Comparison of ENCODE assay signal across 8 cellular contexts in the genomic region with DNA sequence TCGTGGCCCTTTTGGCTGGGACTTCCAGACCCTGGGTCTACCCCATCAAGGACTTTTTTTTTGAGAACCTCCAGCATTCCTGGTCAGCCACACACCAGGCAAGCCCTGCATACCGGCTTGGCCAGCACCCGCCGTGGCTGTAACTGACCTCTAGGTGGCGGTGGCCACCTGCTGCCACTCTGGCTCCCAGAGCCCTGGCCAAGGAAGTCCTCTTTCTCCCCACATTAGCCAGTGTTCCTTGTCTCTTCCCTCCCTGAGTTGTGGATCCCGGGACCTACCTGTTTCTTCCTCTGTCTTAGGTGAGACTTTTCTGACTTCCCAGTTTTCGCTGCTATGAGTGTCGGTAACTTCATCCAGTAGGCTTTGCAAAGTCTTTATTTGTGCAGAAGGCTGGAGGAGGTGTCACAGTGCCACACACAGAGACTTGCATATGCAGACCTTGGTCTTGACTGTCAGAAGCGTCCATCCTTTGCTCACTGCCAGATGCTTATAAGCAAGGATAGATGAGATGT.
A peak's percentile ranks its signal among the peaks of the same experiment; 100 is the strongest.
DNase-seq lines count a peak whose midpoint lies in the region; ATAC-seq and TF ChIP-seq lines count a peak whose summit lies in the region.

No MANE protein-coding gene starts in this region.

- H3K9me3 ChIP-seq in RWPE2 (ENCODE audit: severe bottlenecking): no peaks in the 10 kb centered on the region
- H3K9me3 ChIP-seq in gastrocnemius medialis: no peaks in the 10 kb centered on the region

- H3K36me3 ChIP-seq in RWPE2 (ENCODE audit: low read depth): no peaks in the 10 kb centered on the region
- no peaks in the 10 kb centered on the region for H3K36me3 ChIP-seq in gastrocnemius medialis

- ATAC-seq in RWPE2 (ENCODE audit: low read depth): peak; percentile 92
- ATAC-seq in gastrocnemius medialis: peak in 1 of 2 donors; percentile 18
- no peak for ATAC-seq in HG02970 (IDR thresholded peaks at IDR 0.05; ENCODE audit: low FRiP score, unreplicated experiment)

- in situ Hi-C loops in gastrocnemius medialis (cut with MboI; ENCODE audit: low sequenced_read_pairs in 4 of 4): loop anchor here in 1 of 4 donors (25.0 kb wide), 1 partner anchor 357 kb away; the partner anchor contains the start of gene CPPED1

- H3K27ac ChIP-seq in RWPE2 (ENCODE audit: poor library complexity, severe bottlenecking) (no peak overlapping the region), gastrocnemius medialis (no peak overlapping the region)

- TF ChIP-seq CTCF in RWPE2 (IDR thresholded peaks at IDR 0.05; ENCODE audit: poor library complexity, severe bottlenecking): peak; percentile 86
- TF ChIP-seq CTCF in gastrocnemius medialis (IDR thresholded peaks at IDR 0.05 in 4 of 5, conservative IDR thresholded peaks at IDR 0.05 in 1 of 5): peak; percentile 45 to 81 (median 64)

- TF ChIP-seq POLR2A in gastrocnemius medialis (IDR thresholded peaks at IDR 0.05): no peak

- DNase-seq in EH (ENCODE audit: low read depth) (peak; percentile 66), LHCN-M2 (ENCODE audit: low read depth) (peak; percentile 33), RWPE2 (ENCODE audit: low spot score) (no peak), astrocyte of the hippocampus (ENCODE audit: low read depth, low spot score) (peak; percentile 87), iPS DF 4.7 (ENCODE audit: extremely low read depth, low spot score) (peak; percentile 36), gastrocnemius medialis (no peak), OCI-M2 (lab: John Stamatoyannopoulos, UW; ENCODE audit: unreplicated experiment) (no peak)

- intact Hi-C loops in gastrocnemius medialis (cut with DNase I; ENCODE audit: low total_unique reads): no loop called here

- H3K4me3 ChIP-seq in RWPE2 (ENCODE audit: severe bottlenecking): no peak overlapping the region
- H3K4me3 ChIP-seq in gastrocnemius medialis: no peak overlapping the region

- H3K4me1 ChIP-seq in RWPE2 (ENCODE audit: insufficient read depth, poor library complexity, severe bottlenecking): no peaks in the 10 kb centered on the region
- no peaks in the 10 kb centered on the region for H3K4me1 ChIP-seq in gastrocnemius medialis

- no peaks in the 10 kb centered on the region for H3K27me3 ChIP-seq in RWPE2 (ENCODE audit: insufficient read depth, poor library complexity, severe bottlenecking)
- H3K27me3 ChIP-seq in gastrocnemius medialis: no peaks in the 10 kb centered on the region

Comparison
In these comparisons a context has a peak if more than half of its experiments do, and no peak if none do; other contexts are left out.
1. DNase-seq: peak in EH (single experiment), LHCN-M2 (single experiment), astrocyte of the hippocampus (single experiment) and iPS DF 4.7 (single experiment); none in RWPE2 (single experiment), gastrocnemius medialis (0 of 2) and OCI-M2 (single experiment).